In genomic region chr3:43736558-43736995, GRCh38 we compare ENCODE assay signal across 22 cellular contexts. TPM values are rescaled to one million over a fixed set of nuclear protein-coding genes. Genes with fewer than 3 reads are reported as not detected.
DNase-seq lines count a peak whose midpoint lies in the region; ATAC-seq and TF ChIP-seq lines count a peak whose summit lies in the region.
"Had no signal": no experiment of that assay in that cellular context is flagged by ENCODE, and none has a peak within 500 bp of the region (broad histone marks: within the 10 kb centered on the region; RNA-seq: fewer than 3 reads in every experiment).

No MANE protein-coding gene starts in this region.

- H3K27ac ChIP-seq in colonic mucosa (peak overlapping the region; percentile 22), mesenchymal stem cell (ENCODE audit: low read length, poor library complexity, severe bottlenecking) (no peak overlapping the region), tibial nerve (no peak overlapping the region)
- H3K27ac ChIP-seq: C4-2B had no signal

- H2AK5ac ChIP-seq in mesenchymal stem cell (ENCODE audit: low read length, severe bottlenecking), result no peak overlapping the region

- no peak overlapping the region for H4K91ac ChIP-seq in mesenchymal stem cell (ENCODE audit: low read length)

- H3K9me3 ChIP-seq in colonic mucosa, result no peaks in the 10 kb centered on the region
- no peaks in the 10 kb centered on the region for H3K9me3 ChIP-seq in mesenchymal stem cell (ENCODE audit: control insufficient read depth, low read length)
- H3K9me3 ChIP-seq in tibial nerve, result no peaks in the 10 kb centered on the region
- H3K9me3 ChIP-seq: MG63 had no signal

- H4K8ac ChIP-seq in mesenchymal stem cell (ENCODE audit: low read length), result no peak overlapping the region

- H2BK12ac ChIP-seq in mesenchymal stem cell (ENCODE audit: low read length in 2 of 2), result no peak overlapping the region

- H3K4ac ChIP-seq in mesenchymal stem cell (ENCODE audit: low read depth in 1 of 2, low read length in 2 of 2), result no peak overlapping the region

- H3K9ac ChIP-seq in colonic mucosa (ENCODE audit: low read depth in 2 of 2, low read length in 2 of 2) (no peak overlapping the region), mesenchymal stem cell (ENCODE audit: low read length) (no peak overlapping the region)

- H3K79me1 ChIP-seq in mesenchymal stem cell (replicated peaks; ENCODE audit: low read length, poor library complexity, severe bottlenecking), result no peaks in the 10 kb centered on the region

- DNase-seq in Daoy (ENCODE audit: low read depth) (peak; percentile 64), NCI-H460 (ENCODE audit: extremely low read depth, low read depth) (peak; percentile 36), colonic mucosa (peak; percentile 45), mesenchymal stem cell (peak; percentile 43), tibial nerve (ENCODE audit: low spot score in 2 of 2) (no peak), hypothalamus (lab: John Stamatoyannopoulos, UW) (no peak)
- DNase-seq: activated CD4-positive, alpha-beta T cell treated with anti-CD3 and anti-CD28 coated beads, Interleukin-2, amount 10 ng/mL, durations not matched to agents 24 days and 14 days; DMS153; foreskin melanocyte; MG63; NCI-H1436 treated with DMSO at 0.1 percent for 48 hours; NCI-H2171 treated with DMSO at 0.1 percent for 48 hours; NCI-H82; occipital lobe; stimulated activated CD4-positive, alpha-beta T cell treated with anti-CD3 and anti-CD28 coated beads, Interleukin-12 subunit alpha, Interleukin-12 subunit beta, amount 100 ng/mL, for 4 hours; stimulated activated CD8-positive, alpha-beta memory T cell treated with anti-CD3 and anti-CD28 coated beads, Interleukin-4, amount 100 ng/mL, for 48 hours; T-helper 2 cell had no signal

- intact Hi-C loops in colonic mucosa (cut with DNase I), result no loop called here

- TF ChIP-seq CTCF in colonic mucosa (IDR thresholded peaks at IDR 0.05) (no peak), tibial nerve (IDR thresholded peaks at IDR 0.05) (no peak)

- H3K27me3 ChIP-seq in colonic mucosa (no peaks in the 10 kb centered on the region), mesenchymal stem cell (ENCODE audit: control insufficient read depth in 1 of 2, insufficient read depth in 1 of 2, low read length in 2 of 2) (no peaks in the 10 kb centered on the region), tibial nerve (no peaks in the 10 kb centered on the region)
- H3K27me3 ChIP-seq: MG63 had no signal

- H2BK15ac ChIP-seq in mesenchymal stem cell (ENCODE audit: low read depth, poor library complexity, severe bottlenecking), result no peak overlapping the region

- no peak for TF ChIP-seq EP300 in tibial nerve (IDR thresholded peaks at IDR 0.05)

- 57% methylated on average over 4 of the region's 4 CpGs for WGBS in mesenchymal stem cell
- 82 to 85% methylated on average over 4 of the region's 4 CpGs for WGBS in tibial nerve, 2 donors

- no peak overlapping the region for H2BK5ac ChIP-seq in mesenchymal stem cell (ENCODE audit: low read depth, low read length, poor library complexity, severe bottlenecking)

- TF ChIP-seq POLR2A in tibial nerve (IDR thresholded peaks at IDR 0.05), result no peak

- no peak overlapping the region for H3K4me2 ChIP-seq in mesenchymal stem cell (ENCODE audit: low read length, poor library complexity, severe bottlenecking)

- H3K4me1 ChIP-seq in colonic mucosa (no peaks in the 10 kb centered on the region), mesenchymal stem cell (ENCODE audit: control insufficient read depth, insufficient read depth, low read depth, low read length) (no peaks in the 10 kb centered on the region), tibial nerve (peaks cover 0 to 16% (median 3%) of the 10 kb centered on the region in 4 donors)

- no peak overlapping the region for H3K18ac ChIP-seq in mesenchymal stem cell (ENCODE audit: low read depth in 1 of 2, low read length in 2 of 2)

- no peak overlapping the region for H2AFZ ChIP-seq in mesenchymal stem cell (ENCODE audit: low read depth, low read length)

- H3K36me3 ChIP-seq in colonic mucosa (no peaks in the 10 kb centered on the region), mesenchymal stem cell (ENCODE audit: control insufficient read depth in 1 of 2, insufficient read depth in 2 of 2, low read depth in 1 of 2, low read length in 2 of 2) (no peaks in the 10 kb centered on the region), tibial nerve (peaks cover 0 to under 1% (median 0%) of the 10 kb centered on the region in 3 donors)
- H3K36me3 ChIP-seq: MG63 had no signal

- ATAC-seq in GM21447 (IDR thresholded peaks at IDR 0.05; ENCODE audit: unreplicated experiment) (no peak), HG03460 (IDR thresholded peaks at IDR 0.05; ENCODE audit: unreplicated experiment) (no peak)
- ATAC-seq: Panc1 had no signal

- H3K4me3 ChIP-seq in colonic mucosa, result no peak overlapping the region
- H3K4me3 ChIP-seq in mesenchymal stem cell (ENCODE audit: insufficient read depth in 1 of 2, low read depth in 1 of 2, low read length in 2 of 2), result no peak overlapping the region
- no peak overlapping the region for H3K4me3 ChIP-seq in tibial nerve
- H3K4me3 ChIP-seq: lung, MG63 had no signal

- H3K23ac ChIP-seq in mesenchymal stem cell (ENCODE audit: low read length in 2 of 2), result no peak overlapping the region

- H2BK120ac ChIP-seq in mesenchymal stem cell (ENCODE audit: low read depth, low read length), result no peak overlapping the region

- no peak overlapping the region for H3K14ac ChIP-seq in mesenchymal stem cell (ENCODE audit: low read length in 2 of 2)

RNA-seq across cellular contexts. Expression of gene ABHD5, which starts 45.8 kb away (rescaled TPM):
- total RNA-seq in Daoy (2014; rRNA removed; shearing (Covaris generic)), result 28.4 and 33.4 TPM in 2 replicates
- 13.6 and 15.5 TPM in 2 replicates for total RNA-seq in NCI-H460 (2014; rRNA removed; shearing (Covaris generic))
- 14.7 and 17.4 TPM in 2 replicates for polyA plus RNA-seq in NCI-H460 (2014; cell fraction: nucleus; rRNA removed)
- total RNA-seq in colonic mucosa (10 to 100 TPM; 24.0 to 25.2 TPM), tibial nerve (10 to 100 TPM; 21.6 to 29.7 (median 29.0) TPM)
- polyA plus RNA-seq in mesenchymal stem cell (2013, experiment 1 of 2), result 11.5 TPM
- 11.7 TPM for polyA plus RNA-seq in mesenchymal stem cell (2013, experiment 2 of 2)

Comparison
In these comparisons a context has a peak if more than half of its experiments do, and no peak if none do; other contexts are left out.
1. DNase-seq: peak in Daoy (single experiment), NCI-H460 (single experiment), colonic mucosa (single experiment) and mesenchymal stem cell (single experiment); none in tibial nerve (0 of 2) and hypothalamus (0 of 51).